Comparison of ENCODE assay signal across 1 cellular context in genomic region chr7:54773472-54774399, GRCh38.
TF ChIP-seq lines count a peak whose summit lies in the region.

No MANE protein-coding gene starts in this region.

TF ChIP-seq in HepG2, 621 proteins besides CTCF, POLR2A, EP300 and RAD21 (continued from another document):
- TF ChIP-seq ZNF547 (CRISPR knock-in tag; IDR thresholded peaks at IDR 0.05) (peak; percentile 62; the same call in 1 of the 2 replicates), ZBTB33 (CRISPR knock-in tag; IDR thresholded peaks at IDR 0.05) (0 out of 2 replicates have a peak, but pooled peaks have one; percentile 28), RNF2 (conservative IDR thresholded peaks at IDR 0.05; ENCODE audit: low read depth) (0 out of 2 replicates have a peak, but pooled peaks have one; percentile 56), SALL1 (CRISPR knock-in tag; IDR thresholded peaks at IDR 0.05) (peak; percentile 67; the same call in 1 of the 2 replicates), ZMYM4 (CRISPR knock-in tag; IDR thresholded peaks at IDR 0.05) (peak; percentile 51; the same call in 1 of the 2 replicates), FOSL2 (CRISPR knock-in tag; IDR thresholded peaks at IDR 0.05) (0 out of 2 replicates have a peak, but pooled peaks have one; percentile 15), RXRA (CRISPR knock-in tag; IDR thresholded peaks at IDR 0.05) (peak; percentile 26; the same call in 1 of the 2 replicates), GATAD2A (CRISPR knock-in tag; IDR thresholded peaks at IDR 0.05) (peak; percentile 22; the same call in 1 of the 2 replicates), ZBTB43 (CRISPR knock-in tag; conservative IDR thresholded peaks at IDR 0.05) (no peak), KLF16 (CRISPR knock-in tag; IDR thresholded peaks at IDR 0.05) (peak in 1 of 2 experiments; percentile 30; a peak in 1 of 4 replicates), TBL1XR1 (IDR thresholded peaks at IDR 0.05; ENCODE audit: borderline replicate concordance, low read length, partially characterized antibody) (no peak), HDAC2 (CRISPR knock-in tag; IDR thresholded peaks at IDR 0.05) (peak; percentile 16; the same call in 1 of the 2 replicates), EHMT2 (IDR thresholded peaks at IDR 0.05; ENCODE audit: borderline replicate concordance, low read depth, low read length) (no peak), ZNF331 (CRISPR knock-in tag; IDR thresholded peaks at IDR 0.05) (peak; percentile 52; the same call in 1 of the 2 replicates), FUBP1 (CRISPR knock-in tag; IDR thresholded peaks at IDR 0.05; ENCODE audit: borderline replicate concordance) (no peak), E2F1 (CRISPR knock-in tag; IDR thresholded peaks at IDR 0.05) (peak; percentile 78; the same call in 1 of the 2 replicates), IKZF5 (CRISPR knock-in tag; IDR thresholded peaks at IDR 0.05) (peak; percentile 40; the same call in 1 of the 2 replicates), CBX5 (CRISPR knock-in tag; IDR thresholded peaks at IDR 0.05; ENCODE audit: borderline replicate concordance) (0 out of 2 replicates have a peak, but pooled peaks have one; percentile 53), SMAD3 (CRISPR knock-in tag; IDR thresholded peaks at IDR 0.05) (0 out of 2 replicates have a peak, but pooled peaks have one; percentile 34), ZNF605 (CRISPR knock-in tag; IDR thresholded peaks at IDR 0.05) (peak; percentile 79; the same call in 1 of the 2 replicates), BHLHE40 (IDR thresholded peaks at IDR 0.05; ENCODE audit: low read length) (0 out of 2 replicates have a peak, but pooled peaks have one; percentile 30), HOXA3 (CRISPR knock-in tag; IDR thresholded peaks at IDR 0.05) (0 out of 2 replicates have a peak, but pooled peaks have one; percentile 18), ZNF441 (CRISPR knock-in tag; IDR thresholded peaks at IDR 0.05; ENCODE audit: borderline replicate concordance) (0 out of 2 replicates have a peak, but pooled peaks have one; percentile 37)
